14 cellular contexts compared by ENCODE assay signal in genomic region chr7:30852360-30852709, GRCh38. TPM values are rescaled to one million over a fixed set of nuclear protein-coding genes. Genes with fewer than 3 reads are reported as not detected.
DNase-seq lines count a peak whose midpoint lies in the region; ATAC-seq and TF ChIP-seq lines count a peak whose summit lies in the region.
"Had no signal": no experiment of that assay in that cellular context is flagged by ENCODE, and none has a peak within 500 bp of the region (broad histone marks: within the 10 kb centered on the region; RNA-seq: fewer than 3 reads in every experiment).

No MANE protein-coding gene starts in this region.

- no peaks in the 10 kb centered on the region for H3K4me1 ChIP-seq in duodenal mucosa (ENCODE audit: control insufficient read depth in 1 of 2, insufficient read depth in 2 of 2, low read length in 2 of 2)
- peaks cover 61% of the 10 kb centered on the region for H3K4me1 ChIP-seq in stomach smooth muscle (ENCODE audit: control insufficient read depth, insufficient read depth, low read length)
- no peaks in the 10 kb centered on the region for H3K4me1 ChIP-seq in foreskin keratinocyte

- H3K9ac ChIP-seq in duodenal mucosa (ENCODE audit: low read depth in 1 of 2, low read length in 2 of 2) (no peak overlapping the region), stomach smooth muscle (ENCODE audit: low read length in 2 of 2) (peak overlapping the region; percentile 81)

- DNase-seq in ELF-1 (ENCODE audit: low read depth, low spot score) = peak; percentile 44
- no peak for DNase-seq in mesothelial cell of epicardium (ENCODE audit: low spot score in 2 of 2, unreplicated experiment in 2 of 2)
- DNase-seq in substantia nigra (lab: John Stamatoyannopoulos, UW) = no peak
- DNase-seq in foreskin keratinocyte = no peak
- DNase-seq in NCI-H748 treated with DMSO at 0.1 percent for 48 hours (lab: John Stamatoyannopoulos, UW) = no peak
- DNase-seq: activated naive CD4-positive, alpha-beta T cell treated with anti-CD3 and anti-CD28 coated beads for 36 hours; mucosa of descending colon; NCI-H1436 treated with DMSO at 0.1 percent for 48 hours; NCI-H526; stimulated activated CD4-positive, alpha-beta T cell treated with anti-CD3 and anti-CD28 coated beads, Interleukin-1b, Interleukin-23, amount 100 ng/mL, for 48 hours had no signal

- TF ChIP-seq CTCF in mesothelial cell of epicardium (IDR thresholded peaks at IDR 0.05; ENCODE audit: unreplicated experiment) (no peak), foreskin keratinocyte (conservative IDR thresholded peaks at IDR 0.05) (no peak)

- H3K36me3 ChIP-seq in duodenal mucosa (ENCODE audit: control insufficient read depth in 1 of 2, insufficient read depth in 2 of 2, low read length in 2 of 2) (peaks cover 0 to 4% of the 10 kb centered on the region in 2 donors), stomach smooth muscle (ENCODE audit: control insufficient read depth in 2 of 2, insufficient read depth in 2 of 2, low read length in 2 of 2) (peaks cover 4 to 16% of the 10 kb centered on the region in 2 donors)

- H3K9me3 ChIP-seq in duodenal mucosa (ENCODE audit: control insufficient read depth in 1 of 2, low read length in 2 of 2) (no peaks in the 10 kb centered on the region), stomach smooth muscle (ENCODE audit: control insufficient read depth in 2 of 2, low read length in 2 of 2) (no peaks in the 10 kb centered on the region)
- H3K9me3 ChIP-seq: mucosa of descending colon had no signal

- H3K27me3 ChIP-seq in duodenal mucosa (ENCODE audit: control insufficient read depth in 1 of 2, insufficient read depth in 2 of 2, low read length in 2 of 2) (no peaks in the 10 kb centered on the region), stomach smooth muscle (ENCODE audit: control insufficient read depth in 1 of 2, insufficient read depth in 2 of 2, low read length in 2 of 2) (no peaks in the 10 kb centered on the region), foreskin keratinocyte (no peaks in the 10 kb centered on the region)

- H3K4me3 Mint-ChIP-seq in mesothelial cell of epicardium = no peak overlapping the region
- H3K4me3 Mint-ChIP-seq: activated naive CD4-positive, alpha-beta T cell treated with anti-CD3 and anti-CD28 coated beads for 36 hours had no signal

- H3K27ac ChIP-seq in duodenal mucosa (ENCODE audit: low read depth, low read length) (peak overlapping the region; percentile 6), stomach smooth muscle (ENCODE audit: low read length) (peak overlapping the region; percentile 99), substantia nigra (ENCODE audit: low read depth, low read length, poor library complexity, severe bottlenecking) (no peak overlapping the region), foreskin keratinocyte (no peak overlapping the region)
- H3K27ac ChIP-seq: HL-60 had no signal

- no peaks in the 10 kb centered on the region for H3K9me3 Mint-ChIP-seq in mesothelial cell of epicardium
- H3K9me3 Mint-ChIP-seq: activated naive CD4-positive, alpha-beta T cell treated with anti-CD3 and anti-CD28 coated beads for 36 hours had no signal

- ATAC-seq in GM18861 (IDR thresholded peaks at IDR 0.05; ENCODE audit: unreplicated experiment) (no peak), foreskin keratinocyte (no peak)

- H3K36me3 Mint-ChIP-seq in mesothelial cell of epicardium = peaks cover 5% of the 10 kb centered on the region

- H3K4me3 ChIP-seq in duodenal mucosa (ENCODE audit: low read depth in 1 of 2, low read length in 2 of 2) (no peak overlapping the region), stomach smooth muscle (ENCODE audit: low read length in 2 of 2) (peak overlapping the region in 1 of 2 donors; percentile 47)
- H3K4me3 ChIP-seq: mucosa of descending colon had no signal

- peaks cover 8% of the 10 kb centered on the region for H3K4me1 Mint-ChIP-seq in mesothelial cell of epicardium

- H3K27me3 Mint-ChIP-seq in mesothelial cell of epicardium (ENCODE audit: low read depth) = no peaks in the 10 kb centered on the region

- H3K27ac Mint-ChIP-seq in mesothelial cell of epicardium = peak overlapping the region; percentile 91
- H3K27ac Mint-ChIP-seq: activated naive CD4-positive, alpha-beta T cell treated with anti-CD3 and anti-CD28 coated beads for 36 hours had no signal

RNA-seq across cellular contexts. Expression of gene AQP1, which starts 59.3 kb away (rescaled TPM):
- total RNA-seq in mesothelial cell of epicardium (10.7 to 11.1 TPM (median 10.9 TPM) in 3 replicates), foreskin keratinocyte (not detected in 2 replicates)
- polyA plus RNA-seq in foreskin keratinocyte = 0.02 and 0.09 TPM in 2 replicates

Comparison
In these comparisons a context has a peak if more than half of its experiments do, and no peak if none do; other contexts are left out.
1. H3K27ac ChIP-seq: peak in duodenal mucosa (single experiment) and stomach smooth muscle (single experiment); none in substantia nigra (single experiment) and foreskin keratinocyte (single experiment).
2. H3K9ac ChIP-seq: peak in stomach smooth muscle (2 of 2); none in duodenal mucosa (0 of 2).
3. RNA of gene AQP1, which starts 59.3 kb away (total RNA-seq): 10.7 to 11.1 TPM in mesothelial cell of epicardium; not detected in foreskin keratinocyte; every median in the first group is over 10 times any median in the second.